Comparison of ENCODE assay signal across 14 cellular contexts in the genomic region with DNA sequence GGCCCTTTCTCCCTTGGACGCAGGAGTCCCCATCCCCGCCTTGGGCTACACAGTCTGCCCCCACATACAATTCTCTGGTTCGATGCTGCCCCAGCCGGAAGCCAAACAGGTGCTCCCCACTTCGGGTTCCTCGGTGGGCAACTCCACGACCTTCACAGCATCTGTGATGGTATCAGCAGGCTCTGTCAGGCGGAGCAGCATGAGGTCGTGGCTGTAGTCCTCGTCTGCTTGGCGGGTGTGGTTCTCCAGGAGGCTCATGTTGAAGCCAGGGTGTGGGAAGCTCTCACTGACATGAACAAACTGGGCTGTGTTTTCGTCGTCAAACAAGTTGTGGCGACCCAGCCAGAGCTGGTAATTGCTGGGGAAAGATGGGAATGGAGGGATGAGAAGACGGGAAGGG. TPM values are rescaled to one million over a fixed set of nuclear protein-coding genes. Genes with fewer than 3 reads are reported as not detected.
DNase-seq lines count a peak whose midpoint lies in the region; ATAC-seq and TF ChIP-seq lines count a peak whose summit lies in the region.
"Had no signal": no experiment of that assay in that cellular context is flagged by ENCODE, and none has a peak within 500 bp of the region (broad histone marks: within the 10 kb centered on the region; RNA-seq: fewer than 3 reads in every experiment).

No MANE protein-coding gene starts in this region.

- H3K4me3 Mint-ChIP-seq in activated naive CD4-positive, alpha-beta T cell treated with anti-CD3 and anti-CD28 coated beads, Interleukin-2, amount 50 U/mL, for 24 hours: peak overlapping the region; percentile 52
- peak overlapping the region; percentile 83 for H3K4me3 Mint-ChIP-seq in endothelial cell (ENCODE audit: unreplicated experiment)
- H3K4me3 Mint-ChIP-seq: CD8-positive, alpha-beta T cell had no signal

- TF ChIP-seq CTCF in endothelial cell (IDR thresholded peaks at IDR 0.05; ENCODE audit: unreplicated experiment): no peak
- TF ChIP-seq CTCF in suprapubic skin (IDR thresholded peaks at IDR 0.05): no peak
- no peak for TF ChIP-seq CTCF in thyroid gland (IDR thresholded peaks at IDR 0.05)

- H3K36me3 ChIP-seq in suprapubic skin (no peaks in the 10 kb centered on the region), thyroid gland (no peaks in the 10 kb centered on the region)
- H3K36me3 ChIP-seq: cardiac muscle cell had no signal

- no peak for DNase-seq in activated naive CD4-positive, alpha-beta T cell treated with Interleukin-2 at 50 U/mL for 16 hours
- DNase-seq in NCI-H69 (lab: John Stamatoyannopoulos, UW): peak; percentile 42
- DNase-seq in endothelial cell (ENCODE audit: low spot score): no peak
- no peak for DNase-seq in suprapubic skin (ENCODE audit: low spot score in 2 of 2)
- no peak for DNase-seq in thyroid gland
- no peak for DNase-seq in Right ventricle myocardium inferior (ENCODE audit: missing footprints)
- no peak for DNase-seq in COLO829 (ENCODE audit: low spot score)
- DNase-seq: CD8-positive, alpha-beta T cell; NCI-H1105 treated with DMSO at 0.1 percent for 48 hours; stimulated activated CD4-positive, alpha-beta T cell treated with anti-CD3 and anti-CD28 coated beads, Interleukin-2, amount 100 ng/mL, for 48 hours had no signal

- H3K27me3 ChIP-seq in suprapubic skin (peaks cover 76% of the 10 kb centered on the region), thyroid gland (peaks cover 4% of the 10 kb centered on the region)

- no peaks in the 10 kb centered on the region for H3K36me3 Mint-ChIP-seq in activated naive CD4-positive, alpha-beta T cell treated with anti-CD3 and anti-CD28 coated beads, Interleukin-2, amount 50 U/mL, for 24 hours
- H3K36me3 Mint-ChIP-seq in endothelial cell (ENCODE audit: low read depth, unreplicated experiment): peaks cover 4% of the 10 kb centered on the region
- H3K36me3 Mint-ChIP-seq: CD8-positive, alpha-beta T cell had no signal

- H3K27me3 Mint-ChIP-seq in activated naive CD4-positive, alpha-beta T cell treated with anti-CD3 and anti-CD28 coated beads, Interleukin-2, amount 50 U/mL, for 24 hours: peaks cover 52% of the 10 kb centered on the region
- H3K27me3 Mint-ChIP-seq in endothelial cell (ENCODE audit: unreplicated experiment): peaks cover 20% of the 10 kb centered on the region

- H3K4me3 ChIP-seq in suprapubic skin (peak overlapping the region; percentile 26), thyroid gland (replicated peaks in 1 of 3) (no peak overlapping the region)
- H3K4me3 ChIP-seq: cardiac muscle cell had no signal

- peak overlapping the region; percentile 39 for H3K27ac ChIP-seq in suprapubic skin
- no peak overlapping the region for H3K27ac ChIP-seq in thyroid gland
- H3K27ac ChIP-seq: cardiac muscle cell had no signal

- TF ChIP-seq POLR2A in suprapubic skin (IDR thresholded peaks at IDR 0.05) (no peak), thyroid gland (IDR thresholded peaks at IDR 0.05) (no peak)

- ATAC-seq in Right ventricle myocardium inferior: no peak
- ATAC-seq: CD8-positive, alpha-beta T cell had no signal

- H3K9me3 ChIP-seq in suprapubic skin (no peaks in the 10 kb centered on the region), thyroid gland (no peaks in the 10 kb centered on the region)

- 13% methylated on average over 13 of the region's 15 CpGs for WGBS in suprapubic skin
- WGBS in thyroid gland, 2 donors: 11 to 12% methylated on average over 12 to 15 of the region's 15 CpGs

- H3K9me3 Mint-ChIP-seq in activated naive CD4-positive, alpha-beta T cell treated with anti-CD3 and anti-CD28 coated beads, Interleukin-2, amount 50 U/mL, for 24 hours: no peaks in the 10 kb centered on the region
- no peaks in the 10 kb centered on the region for H3K9me3 Mint-ChIP-seq in endothelial cell (ENCODE audit: unreplicated experiment)
- H3K9me3 Mint-ChIP-seq: CD8-positive, alpha-beta T cell had no signal

- no peak for TF ChIP-seq EP300 in suprapubic skin (IDR thresholded peaks at IDR 0.05)

- peaks cover 44% of the 10 kb centered on the region for H3K4me1 ChIP-seq in suprapubic skin
- H3K4me1 ChIP-seq in thyroid gland: peaks cover 0 to 14% of the 10 kb centered on the region in 2 donors

- peaks cover 43% of the 10 kb centered on the region for H3K4me1 Mint-ChIP-seq in activated naive CD4-positive, alpha-beta T cell treated with anti-CD3 and anti-CD28 coated beads, Interleukin-2, amount 50 U/mL, for 24 hours
- H3K4me1 Mint-ChIP-seq in endothelial cell (ENCODE audit: unreplicated experiment): peaks cover 11% of the 10 kb centered on the region

- intact Hi-C loops in thyroid gland (cut with DNase I) (no loop called here), Right ventricle myocardium inferior (cut with DNase I) (no loop called here)

- H3K27ac Mint-ChIP-seq in activated naive CD4-positive, alpha-beta T cell treated with anti-CD3 and anti-CD28 coated beads, Interleukin-2, amount 50 U/mL, for 24 hours: no peak overlapping the region
- peak overlapping the region; percentile 76 for H3K27ac Mint-ChIP-seq in endothelial cell (ENCODE audit: unreplicated experiment)
- H3K27ac Mint-ChIP-seq: CD8-positive, alpha-beta T cell had no signal

RNA-seq across cellular contexts. Expression of gene KLK1, which starts 3.5 kb away (rescaled TPM):
- 2.7 TPM for total RNA-seq in endothelial cell (ENCODE audit: unreplicated experiment)
- 10 to 100 TPM; 34.3 to 58.3 (median 40.5) TPM for total RNA-seq in suprapubic skin
- 1 to 10 TPM in 2 of 4 donors, under 1 TPM in 1, not detected in 1; 0.67 to 6.6 (median 6.1) TPM for total RNA-seq in thyroid gland
- 0.32 TPM for total RNA-seq in Right ventricle myocardium inferior
- total RNA-seq: cardiac muscle cell; CD8-positive, alpha-beta T cell; fibroblast of lung had no signal

RNA-seq across cellular contexts. Expression of gene KLK15, which starts 13.3 kb away (rescaled TPM):
- total RNA-seq in endothelial cell (ENCODE audit: unreplicated experiment) (not detected), suprapubic skin (not detected), thyroid gland (1 to 10 TPM in 2 of 4 donors, under 1 TPM in 1, not detected in 1; 0.81 to 2.8 (median 1.8) TPM), Right ventricle myocardium inferior (not detected)
- total RNA-seq: cardiac muscle cell; CD8-positive, alpha-beta T cell; fibroblast of lung; T-helper 2 cell treated with Interferon-gamma antibody and Interleukin-4, amounts not matched to agents 100 ng/mL and 5 ng/mL, for 36 hours had no signal

RNA-seq across cellular contexts. Expression of gene ACP4, which starts 29.9 kb away (rescaled TPM):
- total RNA-seq in endothelial cell (ENCODE audit: unreplicated experiment) (not detected), suprapubic skin (under 1 TPM in 2 of 4 donors, not detected in 2; 0.49 to 0.97 TPM), thyroid gland (not detected), Right ventricle myocardium inferior (not detected)
- total RNA-seq: cardiac muscle cell; CD8-positive, alpha-beta T cell; fibroblast of lung; T-helper 2 cell treated with Interferon-gamma antibody and Interleukin-4, amounts not matched to agents 100 ng/mL and 5 ng/mL, for 36 hours had no signal

RNA-seq across cellular contexts. Expression of gene KLK3, which starts 34.6 kb away (rescaled TPM):
- total RNA-seq in endothelial cell (ENCODE audit: unreplicated experiment): not detected
- 1 to 10 TPM in 1 of 4 donors, under 1 TPM in 3; 0.24 to 1.9 (median 0.67) TPM for total RNA-seq in suprapubic skin
- total RNA-seq in thyroid gland: 1 to 10 TPM in 1 of 4 donors, under 1 TPM in 1, not detected in 2; 0.54 to 1.3 TPM
- not detected for total RNA-seq in Right ventricle myocardium inferior
- total RNA-seq: cardiac muscle cell; CD8-positive, alpha-beta T cell; fibroblast of lung; T-helper 2 cell treated with Interferon-gamma antibody and Interleukin-4, amounts not matched to agents 100 ng/mL and 5 ng/mL, for 36 hours had no signal

RNA-seq across cellular contexts. Expression of gene GPR32, which starts 49.8 kb away (rescaled TPM):
- not detected for total RNA-seq in endothelial cell (ENCODE audit: unreplicated experiment)
- total RNA-seq in suprapubic skin: not detected
- not detected for total RNA-seq in thyroid gland
- not detected for total RNA-seq in Right ventricle myocardium inferior
- total RNA-seq: cardiac muscle cell; CD8-positive, alpha-beta T cell; fibroblast of lung; T-helper 2 cell treated with Interferon-gamma antibody and Interleukin-4, amounts not matched to agents 100 ng/mL and 5 ng/mL, for 36 hours had no signal
